In the genomic region with DNA sequence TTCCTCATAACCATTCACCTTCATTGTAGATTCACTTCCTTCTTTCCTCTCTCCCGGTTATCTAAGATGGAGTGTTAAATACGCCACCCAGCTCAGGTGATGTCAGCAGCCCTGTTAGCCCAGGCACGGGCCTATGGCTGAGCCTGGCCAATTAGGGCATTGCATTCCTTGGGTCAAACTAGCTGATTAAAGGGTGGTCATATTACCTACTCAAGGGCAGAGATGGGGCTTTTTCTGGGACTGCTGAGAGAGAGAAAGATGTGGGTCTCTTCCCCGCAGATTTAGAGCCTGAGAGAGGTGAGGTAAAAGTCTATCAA, we compare ENCODE assay signal across 24 cellular contexts. TPM values are rescaled to one million over a fixed set of nuclear protein-coding genes. Genes with fewer than 3 reads are reported as not detected.
A peak's percentile ranks its signal among the peaks of the same experiment; 100 is the strongest.
DNase-seq lines count a peak whose midpoint lies in the region; ATAC-seq and TF ChIP-seq lines count a peak whose summit lies in the region.
"Had no signal": no experiment of that assay in that cellular context is flagged by ENCODE, and none has a peak within 500 bp of the region (broad histone marks: within the 10 kb centered on the region; RNA-seq: fewer than 3 reads in every experiment).

No MANE protein-coding gene starts in this region.

- H3K4ac ChIP-seq in mesenchymal stem cell (ENCODE audit: low read depth in 1 of 2, low read length in 2 of 2): peak overlapping the region in 1 of 2 experiments; percentile 25

- H3K9me3 ChIP-seq in mesenchymal stem cell (ENCODE audit: control insufficient read depth, low read length) (no peaks in the 10 kb centered on the region), mucosa of descending colon (no peaks in the 10 kb centered on the region)
- H3K9me3 ChIP-seq: adrenal gland, neutrophil, testis had no signal

- no peak overlapping the region for H3K18ac ChIP-seq in mesenchymal stem cell (ENCODE audit: low read depth in 1 of 2, low read length in 2 of 2)

- ATAC-seq in WTC11 (peak; percentile 57), GM21367 (IDR thresholded peaks at IDR 0.05; ENCODE audit: unreplicated experiment) (no peak), mucosa of descending colon (no peak)
- ATAC-seq: stimulated activated naive B cell treated with anti-CD40 and anti-IgM and Interleukin-4, amounts not matched to agents 10 μg/mL and 1 μg/mL and 100 μg/mL, for 72 hours had no signal

- H3K4me1 Mint-ChIP-seq in WTC11: peaks cover 43% of the 10 kb centered on the region
- peaks cover 12% of the 10 kb centered on the region for H3K4me1 Mint-ChIP-seq in type B pancreatic cell (ENCODE audit: unreplicated experiment)

- 65% methylated on average over 4 of the region's 4 CpGs for WGBS in mesenchymal stem cell

- H3K4me1 ChIP-seq in mesenchymal stem cell (ENCODE audit: control insufficient read depth, insufficient read depth, low read depth, low read length): peaks cover 12% of the 10 kb centered on the region
- H3K4me1 ChIP-seq in mucosa of descending colon (ENCODE audit: low read depth): peaks cover 66% of the 10 kb centered on the region
- H3K4me1 ChIP-seq: adrenal gland, testis had no signal

- H3K4me2 ChIP-seq in mesenchymal stem cell (ENCODE audit: low read length, poor library complexity, severe bottlenecking): no peak overlapping the region

- H3K27ac ChIP-seq in mesenchymal stem cell (ENCODE audit: low read length, poor library complexity, severe bottlenecking): no peak overlapping the region
- H3K27ac ChIP-seq: 22Rv1, adrenal gland, brain microvascular endothelial cell, neutrophil, skin epidermis, testis had no signal

- no peak overlapping the region for H3K23ac ChIP-seq in mesenchymal stem cell (ENCODE audit: low read length in 2 of 2)

- POLR2A ChIA-PET in WTC11 (lab: Charles Lee): interaction anchor here (0.5 to 0.6 kb wide), 2 partner anchors 26 to 48 kb away, joined by 3 read pairs; no protein-coding TSS in a partner anchor

- H3K27me3 Mint-ChIP-seq in WTC11 (ENCODE audit: low read depth): no peaks in the 10 kb centered on the region; the same call in 1 of the 2 replicates
- H3K27me3 Mint-ChIP-seq in type B pancreatic cell: no peaks in the 10 kb centered on the region
- H3K27me3 Mint-ChIP-seq: activated CD4-positive, alpha-beta memory T cell treated with anti-CD3 and anti-CD28 coated beads, Interleukin-2, amount 10 ng/mL, durations not matched to agents 7 days and 5 days; CD8-positive, alpha-beta memory T cell had no signal

- H2BK5ac ChIP-seq in mesenchymal stem cell (ENCODE audit: low read depth, low read length, poor library complexity, severe bottlenecking): no peak overlapping the region

- peak overlapping the region; percentile 9 for H2BK120ac ChIP-seq in mesenchymal stem cell (ENCODE audit: low read depth, low read length)

- H3K4me3 Mint-ChIP-seq in WTC11 (no peak overlapping the region), type B pancreatic cell (no peak overlapping the region)
- H3K4me3 Mint-ChIP-seq: activated CD4-positive, alpha-beta memory T cell treated with anti-CD3 and anti-CD28 coated beads, Interleukin-2, amount 10 ng/mL, durations not matched to agents 7 days and 5 days; CD8-positive, alpha-beta memory T cell; stimulated activated naive B cell treated with anti-CD40 and anti-IgM and Interleukin-4, amounts not matched to agents 10 μg/mL and 1 μg/mL and 100 μg/mL, for 72 hours had no signal

- CTCF ChIA-PET in WTC11 (lab: Charles Lee): interaction anchor here (0.7 to 2.5 kb wide), 6 partner anchors 12 to 644 kb away, joined by 3 to 17 read pairs (median 4); no protein-coding TSS in a partner anchor

- no peak overlapping the region for H2AFZ ChIP-seq in mesenchymal stem cell (ENCODE audit: low read depth, low read length)

- H3K79me1 ChIP-seq in mesenchymal stem cell (replicated peaks; ENCODE audit: low read length, poor library complexity, severe bottlenecking): no peaks in the 10 kb centered on the region

- intact Hi-C loops in mucosa of descending colon (cut with DNase I, micrococcal nuclease): no loop called here

- peaks cover 6% of the 10 kb centered on the region; the same call in 1 of the 2 replicates for H3K9me3 Mint-ChIP-seq in WTC11
- no peaks in the 10 kb centered on the region for H3K9me3 Mint-ChIP-seq in type B pancreatic cell
- H3K9me3 Mint-ChIP-seq: activated CD4-positive, alpha-beta memory T cell treated with anti-CD3 and anti-CD28 coated beads, Interleukin-2, amount 10 ng/mL, durations not matched to agents 7 days and 5 days; CD8-positive, alpha-beta memory T cell had no signal

- H2AK5ac ChIP-seq in mesenchymal stem cell (ENCODE audit: low read length, severe bottlenecking): peak overlapping the region; percentile 59

- H3K4me3 ChIP-seq in mesenchymal stem cell (ENCODE audit: insufficient read depth in 1 of 2, low read depth in 1 of 2, low read length in 2 of 2) (no peak overlapping the region), mucosa of descending colon (no peak overlapping the region)
- H3K4me3 ChIP-seq: adrenal gland, skin epidermis, testis had no signal

- H3K27me3 ChIP-seq in mesenchymal stem cell (ENCODE audit: control insufficient read depth in 1 of 2, insufficient read depth in 1 of 2, low read length in 2 of 2): peaks cover 0 to 2% of the 10 kb centered on the region in 2 experiments
- H3K27me3 ChIP-seq: adrenal gland, brain microvascular endothelial cell, testis had no signal

- no peak overlapping the region for H3K9ac ChIP-seq in mesenchymal stem cell (ENCODE audit: low read length)

- DNase-seq in NCI-H146 (lab: John Stamatoyannopoulos, UW) (peak; percentile 13), NCI-H146 treated with DMSO at 0.1 percent for 48 hours (lab: John Stamatoyannopoulos, UW; ENCODE audit: unreplicated experiment) (no peak), WTC11 (ENCODE audit: low spot score) (no peak), mesenchymal stem cell (no peak), type B pancreatic cell (ENCODE audit: extremely low spot score, unreplicated experiment) (no peak), T-helper 2 cell (no peak), mucosa of descending colon (no peak)
- DNase-seq: activated CD4-positive, alpha-beta memory T cell treated with anti-CD3 and anti-CD28 coated beads, Interleukin-2, amount 10 ng/mL, durations not matched to agents 7 days and 5 days; activated naive CD4-positive, alpha-beta T cell; activated T-cell treated with anti-CD3 and anti-CD28 coated beads, Interleukin-2, amount 50 U/mL, for 1 hour; adrenal gland; brain microvascular endothelial cell; CD8-positive, alpha-beta memory T cell; left ventricle myocardium superior; NCI-H1092 treated with DMSO at 0.1 percent for 48 hours; NCI-H2081; NCI-H510A treated with DMSO at 0.1 percent for 48 hours; stimulated activated naive B cell treated with anti-CD40 and anti-IgM and Interleukin-4, amounts not matched to agents 10 μg/mL and 1 μg/mL and 100 μg/mL, for 72 hours; T1000; testis had no signal

- no peak overlapping the region for H4K8ac ChIP-seq in mesenchymal stem cell (ENCODE audit: low read length)

- peaks cover 6% of the 10 kb centered on the region for H3K36me3 Mint-ChIP-seq in WTC11
- no peaks in the 10 kb centered on the region for H3K36me3 Mint-ChIP-seq in type B pancreatic cell

- peak overlapping the region; percentile 12 for H4K91ac ChIP-seq in mesenchymal stem cell (ENCODE audit: low read length)

- H3K27ac Mint-ChIP-seq in WTC11: peak overlapping the region; percentile 80
- H3K27ac Mint-ChIP-seq in type B pancreatic cell: peak overlapping the region; percentile 76
- H3K27ac Mint-ChIP-seq: activated CD4-positive, alpha-beta memory T cell treated with anti-CD3 and anti-CD28 coated beads, Interleukin-2, amount 10 ng/mL, durations not matched to agents 7 days and 5 days; stimulated activated naive B cell treated with anti-CD40 and anti-IgM and Interleukin-4, amounts not matched to agents 10 μg/mL and 1 μg/mL and 100 μg/mL, for 72 hours had no signal

- peaks cover 0 to 3% of the 10 kb centered on the region in 2 experiments for H3K36me3 ChIP-seq in mesenchymal stem cell (ENCODE audit: control insufficient read depth in 1 of 2, insufficient read depth in 2 of 2, low read depth in 1 of 2, low read length in 2 of 2)
- H3K36me3 ChIP-seq in mucosa of descending colon (ENCODE audit: low read depth): peaks cover 3% of the 10 kb centered on the region
- H3K36me3 ChIP-seq: adrenal gland, brain microvascular endothelial cell, neutrophil had no signal

- no peak overlapping the region for H3K14ac ChIP-seq in mesenchymal stem cell (ENCODE audit: low read length in 2 of 2)

- H2BK12ac ChIP-seq in mesenchymal stem cell (ENCODE audit: low read length in 2 of 2): peak overlapping the region; percentile 40 to 69

- no peak for TF ChIP-seq CTCF in WTC11 (IDR thresholded peaks at IDR 0.05)
- TF ChIP-seq CTCF in type B pancreatic cell (conservative IDR thresholded peaks at IDR 0.05): no peak
- no peak for TF ChIP-seq CTCF in mucosa of descending colon (IDR thresholded peaks at IDR 0.05)

- H2BK15ac ChIP-seq in mesenchymal stem cell (ENCODE audit: low read depth, poor library complexity, severe bottlenecking): no peak overlapping the region

TF ChIP-seq in WTC11, 78 proteins besides CTCF, POLR2A, EP300 and RAD21 (continues in another document):
- TF ChIP-seq MXD4 (CRISPR knock-in tag; IDR thresholded peaks at IDR 0.05; ENCODE audit: borderline replicate concordance): no peak
- no peak for TF ChIP-seq RELA (CRISPR knock-in tag; IDR thresholded peaks at IDR 0.05; ENCODE audit: borderline replicate concordance)
- TF ChIP-seq SOX15 (CRISPR knock-in tag; IDR thresholded peaks at IDR 0.05): no peak
- TF ChIP-seq KAT7 (CRISPR knock-in tag; IDR thresholded peaks at IDR 0.05; ENCODE audit: borderline replicate concordance): no peak

RNA-seq across cellular contexts. Expression of gene AFAP1, which starts 39.9 kb away (rescaled TPM):
- total RNA-seq in WTC11 (2021) (17.6 to 23.6 TPM (median 18.0 TPM) in 3 replicates), type B pancreatic cell (ENCODE audit: low replicate concordance) (36.6 and 37.2 TPM in 2 replicates), mucosa of descending colon (10 to 100 TPM; 31.4 to 59.1 (median 37.1) TPM)
- 19.0 TPM for polyA plus RNA-seq in mesenchymal stem cell (2013, experiment 1 of 2)
- 19.1 TPM for polyA plus RNA-seq in mesenchymal stem cell (2013, experiment 2 of 2)
